13 cellular contexts compared by ENCODE assay signal in the genomic region with DNA sequence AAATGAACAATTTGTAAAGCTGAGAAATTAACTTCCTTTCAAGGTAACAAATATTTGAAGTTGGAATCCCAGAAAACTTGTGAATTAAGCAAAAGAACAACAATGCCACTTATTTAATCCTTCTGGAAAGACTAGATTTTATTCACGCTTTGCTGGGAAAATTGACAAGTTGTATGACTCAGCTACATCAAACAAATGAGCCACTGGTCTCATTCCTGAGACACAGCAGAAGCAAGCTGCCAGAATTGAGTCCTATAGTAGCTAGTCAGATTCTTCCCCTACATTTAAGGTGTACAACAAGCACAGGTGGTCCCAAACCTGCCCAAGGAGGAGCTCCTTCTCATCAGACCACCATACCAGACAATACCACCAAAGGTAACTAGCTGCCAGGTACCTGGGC.
A peak's percentile ranks its signal among the peaks of the same experiment; 100 is the strongest.
DNase-seq lines count a peak whose midpoint lies in the region; ATAC-seq and TF ChIP-seq lines count a peak whose summit lies in the region.
"Had no signal": no experiment of that assay in that cellular context is flagged by ENCODE, and none has a peak within 500 bp of the region (broad histone marks: within the 10 kb centered on the region; RNA-seq: fewer than 3 reads in every experiment).

No MANE protein-coding gene starts in this region.

- peak overlapping the region; percentile 18 for H3K27ac ChIP-seq in epithelial cell of prostate

- DNase-seq in Calu3 (no peak), NCI-H460 (ENCODE audit: extremely low read depth, low read depth) (peak; percentile 38), epithelial cell of prostate (ENCODE audit: low read depth, low spot score) (no peak), occipital lobe (lab: John Stamatoyannopoulos, UW) (peak; percentile 38), NCI-H1417 (lab: John Stamatoyannopoulos, UW) (no peak), HK-2 (ENCODE audit: unreplicated experiment) (no peak), dedifferentiated amniotic fluid mesenchymal stem cell (ENCODE audit: extremely low spot score) (no peak)
- DNase-seq: activated B cell treated with CpG ODN at 0.5 μM for 24 hours; CD4-positive, alpha-beta memory T cell; NCI-H510A treated with DMSO at 0.1 percent for 48 hours; SIG-M5 had no signal

- BruUV-seq in Calu3 (replicated peaks; lab: Mats Ljungman, UMichigan), result no TSS peak

- intact Hi-C loops in Calu3 (cut with micrococcal nuclease; ENCODE audit: unreplicated experiment), result no loop called here

- H3K9me3 Mint-ChIP-seq in Calu3 (ENCODE audit: low read depth, unreplicated experiment), result no peaks in the 10 kb centered on the region
- H3K9me3 Mint-ChIP-seq: activated B cell treated with CpG ODN at 0.5 μM for 24 hours; activated T-helper 2 cell treated with anti-CD3 and anti-CD28 coated beads, Interferon-gamma antibody, Interleukin-2, Interleukin-4, amounts not matched to agents 10 μg/mL and 5 μg/mL and 100 μg/mL, durations not matched to agents 14 hours and 24 hours and 36 hours; CD4-positive, alpha-beta memory T cell had no signal

- H3K4me1 Mint-ChIP-seq in Calu3 (ENCODE audit: low read depth, unreplicated experiment), result peaks cover 72% of the 10 kb centered on the region
- H3K4me1 Mint-ChIP-seq: activated B cell treated with CpG ODN at 0.5 μM for 24 hours; CD4-positive, alpha-beta memory T cell had no signal

- peaks cover 10% of the 10 kb centered on the region for H3K36me3 Mint-ChIP-seq in Calu3 (ENCODE audit: insufficient read depth, unreplicated experiment)
- H3K36me3 Mint-ChIP-seq: CD4-positive, alpha-beta memory T cell had no signal

- H3K27ac Mint-ChIP-seq in Calu3 (ENCODE audit: unreplicated experiment), result peak overlapping the region; percentile 87
- H3K27ac Mint-ChIP-seq: activated B cell treated with CpG ODN at 0.5 μM for 24 hours; activated T-helper 2 cell treated with anti-CD3 and anti-CD28 coated beads, Interferon-gamma antibody, Interleukin-2, Interleukin-4, amounts not matched to agents 10 μg/mL and 5 μg/mL and 100 μg/mL, durations not matched to agents 14 hours and 24 hours and 36 hours; CD4-positive, alpha-beta memory T cell had no signal

- peak overlapping the region; percentile 62 for H3K4me3 Mint-ChIP-seq in Calu3 (ENCODE audit: low read depth, unreplicated experiment)
- H3K4me3 Mint-ChIP-seq: activated B cell treated with CpG ODN at 0.5 μM for 24 hours; CD4-positive, alpha-beta memory T cell had no signal

- no peak for ATAC-seq in GM21423 (IDR thresholded peaks at IDR 0.05; ENCODE audit: unreplicated experiment)

- no peak for TF ChIP-seq CTCF in Calu3 (IDR thresholded peaks at IDR 0.05; ENCODE audit: unreplicated experiment)

- H3K27me3 Mint-ChIP-seq in Calu3 (ENCODE audit: unreplicated experiment), result no peaks in the 10 kb centered on the region

- CTCF ChIA-PET in Calu3 (lab: Charles Lee), result interaction anchor here (0.6 to 3.8 kb wide), 14 partner anchors 14 to 416 kb away, joined by 3 to 53 read pairs (median 4); no protein-coding TSS in a partner anchor

Comparison
In these comparisons a context has a peak if more than half of its experiments do, and no peak if none do; other contexts are left out.
1. DNase-seq: peak in NCI-H460 (single experiment) and occipital lobe (single experiment); none in Calu3 (single experiment), epithelial cell of prostate (single experiment), NCI-H1417 (0 of 3), HK-2 (single experiment) and dedifferentiated amniotic fluid mesenchymal stem cell (single experiment).